Comparison of ENCODE assay signal across 31 cellular contexts in the genomic region with DNA sequence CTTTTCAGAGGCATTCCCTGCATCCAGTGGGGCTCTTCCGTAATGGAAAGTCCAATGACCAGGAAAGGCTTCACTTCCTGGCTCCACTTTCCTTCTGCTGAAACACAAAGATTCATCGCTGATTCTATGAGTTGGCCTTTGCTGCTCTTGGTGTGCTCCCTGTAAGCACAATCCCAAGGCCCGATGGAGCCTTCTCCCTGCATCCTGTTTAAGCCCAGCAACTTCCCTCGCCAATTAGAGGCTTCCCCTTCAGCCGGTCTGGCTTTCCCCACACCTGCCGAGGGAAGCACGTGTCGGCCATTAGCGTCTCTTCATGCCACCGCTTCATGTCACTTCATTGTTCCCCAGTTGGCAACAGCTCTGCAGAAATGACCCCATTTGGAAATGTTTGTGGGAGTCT.
"Had no signal": no experiment of that assay in that cellular context is flagged by ENCODE, and none has a peak within 500 bp of the region (broad histone marks: within the 10 kb centered on the region; RNA-seq: fewer than 3 reads in every experiment).

No MANE protein-coding gene starts in this region.

- H3K27me3 ChIP-seq: ascending aorta, hepatocyte, right atrium auricular region, testis, transverse colon had no signal

- H3K27ac ChIP-seq: ascending aorta, cardiac muscle cell, coronary artery, gastroesophageal sphincter, hepatocyte, parathyroid adenoma, psoas muscle, right atrium auricular region, spleen, testis, transverse colon, WERI-Rb-1 had no signal

- H3K36me3 ChIP-seq: ascending aorta, cardiac muscle cell, gastroesophageal sphincter, right atrium auricular region, spleen, transverse colon, WERI-Rb-1 had no signal

- H3K27ac Mint-ChIP-seq: activated naive CD4-positive, alpha-beta T cell treated with anti-CD3 and anti-CD28 coated beads, Interleukin-2, amount 10 ng/mL, durations not matched to agents 7 days and 5 days; activated naive CD8-positive, alpha-beta T cell treated with anti-CD3 and anti-CD28 coated beads, Interleukin-2, amount 10 ng/mL, durations not matched to agents 7 days and 5 days; activated T-helper 1 cell treated with anti-CD3 and anti-CD28 coated beads, Interleukin-12 subunit alpha, Interleukin-12 subunit beta, Interleukin-2, Interleukin-4 antibody, amounts not matched to agents 30 ng/mL and 10 ng/mL and 1 ng/mL, durations not matched to agents 14 hours and 24 hours and 36 hours; effector memory CD8-positive, alpha-beta T cell; immature natural killer cell; naive thymus-derived CD4-positive, alpha-beta T cell had no signal

- H3K9ac ChIP-seq: parathyroid adenoma had no signal

- H3K4me2 ChIP-seq: hepatocyte had no signal

- H3K4me3 Mint-ChIP-seq: activated naive CD4-positive, alpha-beta T cell treated with anti-CD3 and anti-CD28 coated beads, Interleukin-2, amount 10 ng/mL, durations not matched to agents 7 days and 5 days; activated naive CD8-positive, alpha-beta T cell treated with anti-CD3 and anti-CD28 coated beads, Interleukin-2, amount 10 ng/mL, durations not matched to agents 7 days and 5 days; activated T-helper 1 cell treated with anti-CD3 and anti-CD28 coated beads, Interleukin-12 subunit alpha, Interleukin-12 subunit beta, Interleukin-2, Interleukin-4 antibody, amounts not matched to agents 30 ng/mL and 10 ng/mL and 1 ng/mL, durations not matched to agents 14 hours and 24 hours and 36 hours; brain; effector memory CD8-positive, alpha-beta T cell; immature natural killer cell; naive thymus-derived CD4-positive, alpha-beta T cell had no signal

- ATAC-seq: activated CD4-positive, CD25-positive, alpha-beta regulatory T cell treated with anti-CD3 and anti-CD28 coated beads, Interleukin-2, amount 50 U/mL, for 24 hours; effector memory CD8-positive, alpha-beta T cell; gastroesophageal sphincter; left colon; naive thymus-derived CD4-positive, alpha-beta T cell; psoas muscle; stimulated activated naive CD8-positive, alpha-beta T cell treated with anti-CD3 and anti-CD28 coated beads, Interleukin-15, Interleukin-2, amounts not matched to agents 100 U/mL and 50 U/mL, for 24 hours had no signal

- H3K9me3 ChIP-seq: ascending aorta, gastroesophageal sphincter, psoas muscle, right atrium auricular region, spleen, testis, transverse colon had no signal

- H2AFZ ChIP-seq: hepatocyte, parathyroid adenoma had no signal

- H3K79me2 ChIP-seq: hepatocyte, parathyroid adenoma had no signal

- H3K4me1 Mint-ChIP-seq: activated naive CD4-positive, alpha-beta T cell treated with anti-CD3 and anti-CD28 coated beads, Interleukin-2, amount 10 ng/mL, durations not matched to agents 7 days and 5 days; activated naive CD8-positive, alpha-beta T cell treated with anti-CD3 and anti-CD28 coated beads, Interleukin-2, amount 10 ng/mL, durations not matched to agents 7 days and 5 days; brain; immature natural killer cell; naive thymus-derived CD4-positive, alpha-beta T cell had no signal

- DNase-seq: activated CD4-positive, alpha-beta T cell treated with anti-CD3 and anti-CD28 coated beads for 48 hours; activated CD4-positive, alpha-beta T cell treated with anti-CD3 and anti-CD28 coated beads, Interleukin-2, amount 50 U/mL, for 48 hours; activated CD8-positive, alpha-beta memory T cell treated with anti-CD3 and anti-CD28 coated beads for 24 hours; activated effector memory CD4-positive, alpha-beta T cell treated with anti-CD3 and anti-CD28 coated beads, Interleukin-2, amount 50 U/mL, for 16 hours; activated naive CD4-positive, alpha-beta T cell treated with anti-CD3 and anti-CD28 coated beads, Interleukin-2, amount 10 ng/mL, durations not matched to agents 7 days and 5 days; activated naive CD8-positive, alpha-beta T cell treated with anti-CD3 and anti-CD28 coated beads, Interleukin-2, amount 10 ng/mL, durations not matched to agents 7 days and 5 days; effector memory CD8-positive, alpha-beta T cell; immature natural killer cell; kidney; left colon; midbrain; naive thymus-derived CD4-positive, alpha-beta T cell; occipital lobe; psoas muscle; spleen; stimulated activated CD4-positive, alpha-beta T cell treated with anti-CD3 and anti-CD28 coated beads, Interleukin-2, amount 100 ng/mL, for 48 hours; stimulated activated naive CD8-positive, alpha-beta T cell treated with anti-CD3 and anti-CD28 coated beads, Interleukin-15, Interleukin-2, amounts not matched to agents 100 U/mL and 50 U/mL, for 24 hours; T1000; testis; transverse colon; WERI-Rb-1 had no signal

- H3K27me3 Mint-ChIP-seq: activated naive CD4-positive, alpha-beta T cell treated with anti-CD3 and anti-CD28 coated beads, Interleukin-2, amount 10 ng/mL, durations not matched to agents 7 days and 5 days; effector memory CD8-positive, alpha-beta T cell had no signal

- H3K4me1 ChIP-seq: ascending aorta, gastroesophageal sphincter, parathyroid adenoma, psoas muscle, right atrium auricular region, spleen, testis, transverse colon had no signal

- H3K36me3 Mint-ChIP-seq: activated naive CD4-positive, alpha-beta T cell treated with anti-CD3 and anti-CD28 coated beads, Interleukin-2, amount 10 ng/mL, durations not matched to agents 7 days and 5 days; activated naive CD8-positive, alpha-beta T cell treated with anti-CD3 and anti-CD28 coated beads, Interleukin-2, amount 10 ng/mL, durations not matched to agents 7 days and 5 days; brain; immature natural killer cell; naive thymus-derived CD4-positive, alpha-beta T cell had no signal

- H3K4me3 ChIP-seq: ascending aorta, cardiac muscle cell, coronary artery, gastroesophageal sphincter, hepatocyte, psoas muscle, right atrium auricular region, spleen, testis, transverse colon had no signal
